In the genomic region with DNA sequence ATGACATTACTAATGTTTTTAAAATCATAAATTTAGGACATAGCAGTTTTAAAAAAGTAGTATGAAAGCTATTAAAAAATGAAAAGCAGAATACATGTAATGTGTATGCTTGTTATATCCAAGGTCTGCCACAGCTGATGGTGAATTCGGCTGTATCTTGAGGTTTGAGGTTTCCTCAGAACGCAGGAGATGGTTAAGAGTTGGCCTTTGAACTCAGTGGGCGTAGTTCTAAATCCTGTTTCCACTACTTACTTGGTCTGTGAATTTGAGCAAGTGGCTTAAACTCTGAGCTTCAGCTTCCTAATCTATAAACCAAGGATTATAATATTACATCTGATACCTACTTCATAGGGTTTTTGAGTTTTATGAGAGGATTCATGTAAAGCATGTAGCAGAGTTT, we compare ENCODE assay signal across 9 cellular contexts.
A peak's percentile ranks its signal among the peaks of the same experiment; 100 is the strongest.
DNase-seq lines count a peak whose midpoint lies in the region; ATAC-seq, FAIRE-seq and TF ChIP-seq lines count a peak whose summit lies in the region.
"Had no signal": no experiment of that assay in that cellular context is flagged by ENCODE, and none has a peak within 500 bp of the region (broad histone marks: within the 10 kb centered on the region; RNA-seq: fewer than 3 reads in every experiment).

No MANE protein-coding gene starts in this region.

- no peaks in the 10 kb centered on the region for H3K27me3 Mint-ChIP-seq in activated T-helper 1 cell treated with anti-CD3 and anti-CD28 coated beads, Interleukin-12 subunit alpha, Interleukin-12 subunit beta, Interleukin-2, Interleukin-4 antibody, amounts not matched to agents 30 ng/mL and 10 ng/mL and 1 ng/mL, durations not matched to agents 14 hours and 24 hours and 36 hours (ENCODE audit: insufficient read depth)

- no peaks in the 10 kb centered on the region for H3K9me2 ChIP-seq in SK-N-SH

- H3K4me3 Mint-ChIP-seq in activated T-helper 1 cell treated with anti-CD3 and anti-CD28 coated beads, Interleukin-12 subunit alpha, Interleukin-12 subunit beta, Interleukin-2, Interleukin-4 antibody, amounts not matched to agents 30 ng/mL and 10 ng/mL and 1 ng/mL, durations not matched to agents 14 hours and 24 hours and 36 hours = peak overlapping the region; percentile 35

- FAIRE-seq in G401.6 (lab: Jason Lieb, UNC) = peak; percentile 21

- H2BK15ac ChIP-seq in mesendoderm (replicated peaks; ENCODE audit: low read depth) = no peak overlapping the region

- H3K27ac Mint-ChIP-seq in activated T-helper 1 cell treated with anti-CD3 and anti-CD28 coated beads, Interleukin-12 subunit alpha, Interleukin-12 subunit beta, Interleukin-2, Interleukin-4 antibody, amounts not matched to agents 30 ng/mL and 10 ng/mL and 1 ng/mL, durations not matched to agents 14 hours and 24 hours and 36 hours = no peak overlapping the region

- peak; percentile 44 for DNase-seq in activated T-helper 1 cell treated with anti-CD3 and anti-CD28 coated beads, Interleukin-12 subunit alpha, Interleukin-12 subunit beta, Interleukin-2, Interleukin-4 antibody, amounts not matched to agents 30 ng/mL and 10 ng/mL and 1 ng/mL, durations not matched to agents 14 hours and 24 hours and 36 hours (ENCODE audit: low spot score)
- no peak for DNase-seq in SK-N-SH
- DNase-seq in NCI-H2227 treated with DMSO at 0.1 percent for 48 hours (lab: John Stamatoyannopoulos, UW) = no peak
- no peak for DNase-seq in mesendoderm
- DNase-seq in NCI-H510A (lab: John Stamatoyannopoulos, UW) = no peak

- no peak overlapping the region for H3K4ac ChIP-seq in mesendoderm (ENCODE audit: low read depth, low read length)

- H2AK5ac ChIP-seq in mesendoderm (ENCODE audit: low read length) = no peak overlapping the region

- TF ChIP-seq EP300 in SK-N-SH (IDR thresholded peaks at IDR 0.05; ENCODE audit: borderline replicate concordance in 1 of 2, low read depth in 1 of 2, low read length in 1 of 2) = no peak

- no peaks in the 10 kb centered on the region for H3F3A ChIP-seq in SK-N-SH (replicated peaks; ENCODE audit: insufficient read depth)

- intact Hi-C loops in activated T-helper 1 cell treated with anti-CD3 and anti-CD28 coated beads, Interleukin-12 subunit alpha, Interleukin-12 subunit beta, Interleukin-2, Interleukin-4 antibody, amounts not matched to agents 30 ng/mL and 10 ng/mL and 1 ng/mL, durations not matched to agents 14 hours and 24 hours and 36 hours (cut with micrococcal nuclease) = loop anchor here (1.0 to 2.0 kb wide), 2 partner anchors 8 to 101 kb away; no protein-coding TSS in a partner anchor

- H3K4me3 ChIP-seq in SK-N-SH (ENCODE audit: low read depth in 2 of 2, low read length in 1 of 2) = no peak overlapping the region
- H3K4me3 ChIP-seq in mesendoderm (ENCODE audit: low read length) = no peak overlapping the region
- H3K4me3 ChIP-seq: SJSA1 had no signal

- no peak overlapping the region for H3K9ac ChIP-seq in SK-N-SH
- no peak overlapping the region for H3K9ac ChIP-seq in mesendoderm (ENCODE audit: low read length)

- H3K36me3 Mint-ChIP-seq in activated T-helper 1 cell treated with anti-CD3 and anti-CD28 coated beads, Interleukin-12 subunit alpha, Interleukin-12 subunit beta, Interleukin-2, Interleukin-4 antibody, amounts not matched to agents 30 ng/mL and 10 ng/mL and 1 ng/mL, durations not matched to agents 14 hours and 24 hours and 36 hours (ENCODE audit: low read depth) = peaks cover 14% of the 10 kb centered on the region

- no peak overlapping the region for H4K5ac ChIP-seq in mesendoderm (ENCODE audit: low read length)

- H3K79me2 ChIP-seq in SK-N-SH (ENCODE audit: insufficient read depth) (no peaks in the 10 kb centered on the region), mesendoderm (ENCODE audit: control insufficient read depth, insufficient read depth, low read length) (no peaks in the 10 kb centered on the region)

- H3K4me2 ChIP-seq in SK-N-SH (no peak overlapping the region), mesendoderm (ENCODE audit: low read length) (no peak overlapping the region)

- 96% methylated on average over 3 of the region's 3 CpGs for WGBS in SK-N-SH (ENCODE audit: low lambda C conversion rate)
- no CpG with 5 or more reads among the region's 3 CpGs for WGBS in mesendoderm (ENCODE audit: extremely low coverage, insufficient coverage, low lambda C conversion rate)

- H3K4me1 Mint-ChIP-seq in activated T-helper 1 cell treated with anti-CD3 and anti-CD28 coated beads, Interleukin-12 subunit alpha, Interleukin-12 subunit beta, Interleukin-2, Interleukin-4 antibody, amounts not matched to agents 30 ng/mL and 10 ng/mL and 1 ng/mL, durations not matched to agents 14 hours and 24 hours and 36 hours (ENCODE audit: low read depth) = peaks cover 44% of the 10 kb centered on the region

- H3K9me3 Mint-ChIP-seq in activated T-helper 1 cell treated with anti-CD3 and anti-CD28 coated beads, Interleukin-12 subunit alpha, Interleukin-12 subunit beta, Interleukin-2, Interleukin-4 antibody, amounts not matched to agents 30 ng/mL and 10 ng/mL and 1 ng/mL, durations not matched to agents 14 hours and 24 hours and 36 hours = peaks cover 6% of the 10 kb centered on the region

- no peak overlapping the region for H2BK120ac ChIP-seq in mesendoderm (ENCODE audit: low read depth, low read length)

- no peak overlapping the region for H4K8ac ChIP-seq in mesendoderm (ENCODE audit: low read depth, low read length)

- ATAC-seq in GM19455 (IDR thresholded peaks at IDR 0.05; ENCODE audit: unreplicated experiment) (peak; percentile 88), HG03432 (IDR thresholded peaks at IDR 0.05; ENCODE audit: unreplicated experiment) (peak; percentile 94)

- H4K20me1 ChIP-seq in SK-N-SH (ENCODE audit: insufficient read depth) = no peaks in the 10 kb centered on the region

- H2BK5ac ChIP-seq in mesendoderm (ENCODE audit: low read length) = no peak overlapping the region

- no peak for TF ChIP-seq CTCF in SK-N-SH (IDR thresholded peaks at IDR 0.05)

- no peak overlapping the region for H3K23ac ChIP-seq in mesendoderm (ENCODE audit: low read length)

- no peak for TF ChIP-seq RAD21 in SK-N-SH (IDR thresholded peaks at IDR 0.05; ENCODE audit: low read length)

- H3K79me1 ChIP-seq in mesendoderm (ENCODE audit: low read length) = no peaks in the 10 kb centered on the region

- no peaks in the 10 kb centered on the region for H3K4me1 ChIP-seq in SK-N-SH (ENCODE audit: control insufficient read depth in 1 of 2, insufficient read depth in 2 of 2, low read depth in 1 of 2, low read length in 1 of 2)
- peaks cover 1% of the 10 kb centered on the region for H3K4me1 ChIP-seq in mesendoderm (ENCODE audit: control insufficient read depth, low read depth, low read length)
- H3K4me1 ChIP-seq: SJSA1 had no signal

- H3K36me3 ChIP-seq in SK-N-SH (replicated peaks in 1 of 2; ENCODE audit: control insufficient read depth in 1 of 2, insufficient read depth in 2 of 2, low read length in 1 of 2) = no peaks in the 10 kb centered on the region
- no peaks in the 10 kb centered on the region for H3K36me3 ChIP-seq in mesendoderm (ENCODE audit: control insufficient read depth, insufficient read depth, low read length)
- H3K36me3 ChIP-seq: SJSA1 had no signal

- CTCF ChIA-PET in SK-N-SH (lab: Yijun Ruan, JAX) = interaction anchor here (1.4 kb wide), 1 partner anchor 25 kb away, joined by 4 read pairs; no protein-coding TSS in a partner anchor

- H3K56ac ChIP-seq in mesendoderm (ENCODE audit: low read length) = no peak overlapping the region

- H3K9me3 ChIP-seq in SK-N-SH = no peaks in the 10 kb centered on the region
- H3K9me3 ChIP-seq: SJSA1 had no signal

- H2AFZ ChIP-seq in SK-N-SH (ENCODE audit: low read depth) = no peak overlapping the region

- H3K27ac ChIP-seq in SK-N-SH (ENCODE audit: low read depth in 2 of 2, low read length in 1 of 2) (no peak overlapping the region), mesendoderm (ENCODE audit: low read depth, low read length) (no peak overlapping the region)
- H3K27ac ChIP-seq: SJSA1 had no signal

- H3K18ac ChIP-seq in mesendoderm (ENCODE audit: low read length) = no peak overlapping the region

- POLR2A ChIA-PET in SK-N-SH (lab: Yijun Ruan, JAX) = no interaction called here

- H3K27me3 ChIP-seq in SK-N-SH (ENCODE audit: insufficient read depth) (no peaks in the 10 kb centered on the region), mesendoderm (ENCODE audit: insufficient read depth, low read length, poor library complexity) (no peaks in the 10 kb centered on the region)
- H3K27me3 ChIP-seq: SJSA1 had no signal

TF ChIP-seq in SK-N-SH, 30 proteins besides CTCF, POLR2A, EP300 and RAD21 (continues in another document):
- TF ChIP-seq MAX (IDR thresholded peaks at IDR 0.05; ENCODE audit: low read depth) (no peak), YY1 (IDR thresholded peaks at IDR 0.05; ENCODE audit: low read depth) (no peak), CHD2 (IDR thresholded peaks at IDR 0.05; ENCODE audit: low read length, partially characterized antibody) (no peak), POLR2AphosphoS5 (IDR thresholded peaks at IDR 0.05; ENCODE audit: low read depth, low read length) (no peak), FOSL2 (IDR thresholded peaks at IDR 0.05; ENCODE audit: borderline replicate concordance, low read depth) (no peak), FOXM1 (IDR thresholded peaks at IDR 0.05; ENCODE audit: low read depth) (no peak)
- TF ChIP-seq, protein P1, sequence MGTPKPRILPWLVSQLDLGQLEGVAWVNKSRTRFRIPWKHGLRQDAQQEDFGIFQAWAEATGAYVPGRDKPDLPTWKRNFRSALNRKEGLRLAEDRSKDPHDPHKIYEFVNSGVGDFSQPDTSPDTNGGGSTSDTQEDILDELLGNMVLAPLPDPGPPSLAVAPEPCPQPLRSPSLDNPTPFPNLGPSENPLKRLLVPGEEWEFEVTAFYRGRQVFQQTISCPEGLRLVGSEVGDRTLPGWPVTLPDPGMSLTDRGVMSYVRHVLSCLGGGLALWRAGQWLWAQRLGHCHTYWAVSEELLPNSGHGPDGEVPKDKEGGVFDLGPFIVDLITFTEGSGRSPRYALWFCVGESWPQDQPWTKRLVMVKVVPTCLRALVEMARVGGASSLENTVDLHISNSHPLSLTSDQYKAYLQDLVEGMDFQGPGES (IDR thresholded peaks at IDR 0.05; ENCODE audit: low read depth, low read length) = no peak
